In genomic region chr4:26751838-26752237, GRCh38 we compare ENCODE assay signal across 1 cellular context.
TF ChIP-seq lines count a peak whose summit lies in the region.

No MANE protein-coding gene starts in this region.

TF ChIP-seq in GM12878, 131 proteins besides CTCF, POLR2A, EP300 and RAD21 (continued from another document and continues in another):
- TF ChIP-seq ZNF687 (IDR thresholded peaks at IDR 0.05) (no peak), BACH1 (IDR thresholded peaks at IDR 0.05; ENCODE audit: borderline replicate concordance) (no peak), BHLHE40 (IDR thresholded peaks at IDR 0.05; ENCODE audit: borderline replicate concordance in 1 of 2, low read depth in 2 of 2, low read length in 1 of 2) (no peak), MEF2B (IDR thresholded peaks at IDR 0.05; ENCODE audit: partially characterized antibody, poor library complexity, severe bottlenecking) (peak; percentile 18), POLR2AphosphoS2 (IDR thresholded peaks at IDR 0.05; ENCODE audit: low read depth, low read length) (no peak), USF2 (IDR thresholded peaks at IDR 0.05; ENCODE audit: borderline replicate concordance, low read depth, low read length) (no peak), IRF3 (IDR thresholded peaks at IDR 0.05) (no peak), ESRRA (IDR thresholded peaks at IDR 0.05; ENCODE audit: low read length) (no peak), CHD2 (IDR thresholded peaks at IDR 0.05; ENCODE audit: borderline replicate concordance, low read depth, low read length) (no peak), KLF5 (IDR thresholded peaks at IDR 0.05; ENCODE audit: partially characterized antibody) (no peak), ZBTB11 (CRISPR knock-in tag; IDR thresholded peaks at IDR 0.05) (no peak), KAT2A (conservative IDR thresholded peaks at IDR 0.05; ENCODE audit: control insufficient read depth, low read depth, low read length) (no peak), CREB1 (IDR thresholded peaks at IDR 0.05; ENCODE audit: low read depth) (peak; percentile 48; the same call in 1 of the 2 replicates), NR2F1 (conservative IDR thresholded peaks at IDR 0.05) (no peak), SREBF2 (IDR thresholded peaks at IDR 0.05; ENCODE audit: low read length) (no peak), STAT1 (conservative IDR thresholded peaks at IDR 0.05) (no peak), MYC (IDR thresholded peaks at IDR 0.05; ENCODE audit: insufficient read depth, insufficient read length, insufficient replicate concordance, low read length, severe bottlenecking) (no peak), SP1 (IDR thresholded peaks at IDR 0.05; ENCODE audit: low read depth, low read length) (no peak), TBL1XR1 (IDR thresholded peaks at IDR 0.05; ENCODE audit: low read depth, low read length) (no peak), CBX5 (IDR thresholded peaks at IDR 0.05; ENCODE audit: low read depth) (0 out of 2 replicates have a peak, but pooled peaks have one; percentile 64), ATF3 (IDR thresholded peaks at IDR 0.05; ENCODE audit: borderline replicate concordance, extremely low read depth, low read depth, low read length) (no peak), JUND (IDR thresholded peaks at IDR 0.05; ENCODE audit: low read depth, low read length) (no peak), TCF3 (IDR thresholded peaks at IDR 0.05; ENCODE audit: borderline replicate concordance, insufficient read depth, low read depth, low read length) (no peak), E2F8 (IDR thresholded peaks at IDR 0.05; ENCODE audit: low read depth, partially characterized antibody) (no peak), MEF2A (IDR thresholded peaks at IDR 0.05; ENCODE audit: insufficient read depth, low read depth, low read length) (peak; percentile 97), GABPA (IDR thresholded peaks at IDR 0.05; ENCODE audit: low read depth) (peak; percentile 65; the same call in 1 of the 2 replicates), PML (IDR thresholded peaks at IDR 0.05; ENCODE audit: low read length) (no peak), CBFB (IDR thresholded peaks at IDR 0.05; ENCODE audit: low read depth) (peak; percentile 49; the same call in 1 of the 2 replicates), IKZF2 (IDR thresholded peaks at IDR 0.05) (no peak; a peak in 1 of 4 replicates), FOXM1 (IDR thresholded peaks at IDR 0.05; ENCODE audit: low read depth, low read length) (peak; percentile 94), SRF (IDR thresholded peaks at IDR 0.05; ENCODE audit: low read depth in 2 of 2, low read length in 2 of 2) (no peak), EGR1 (IDR thresholded peaks at IDR 0.05; ENCODE audit: borderline replicate concordance in 1 of 2, low read depth in 2 of 2, low read length in 2 of 2) (no peak), TARDBP (IDR thresholded peaks at IDR 0.05; ENCODE audit: borderline replicate concordance) (no peak), ZNF622 (IDR thresholded peaks at IDR 0.05) (no peak), ZBED1 (IDR thresholded peaks at IDR 0.05; ENCODE audit: borderline replicate concordance) (peak; percentile 88), MYB (IDR thresholded peaks at IDR 0.05; ENCODE audit: borderline replicate concordance, low read depth, low read length) (no peak), FOXK2 (IDR thresholded peaks at IDR 0.05) (no peak), ELK1 (IDR thresholded peaks at IDR 0.05; ENCODE audit: low read depth, low read length) (no peak), MTA3 (IDR thresholded peaks at IDR 0.05; ENCODE audit: borderline replicate concordance, low read length) (peak; percentile 89), CHD4 (IDR thresholded peaks at IDR 0.05) (no peak), RUNX3 (IDR thresholded peaks at IDR 0.05; ENCODE audit: low read length) (peak; percentile 92), CREM (IDR thresholded peaks at IDR 0.05; ENCODE audit: low read depth) (peak; percentile 83), WRNIP1 (IDR thresholded peaks at IDR 0.05; ENCODE audit: borderline replicate concordance, low read depth, low read length) (no peak), ZBTB33 (IDR thresholded peaks at IDR 0.05) (no peak), ZSCAN29 (IDR thresholded peaks at IDR 0.05) (no peak), HDAC2 (IDR thresholded peaks at IDR 0.05) (no peak), FOS (IDR thresholded peaks at IDR 0.05; ENCODE audit: borderline replicate concordance, extremely low read depth, insufficient read length) (no peak)
